8 cellular contexts compared by ENCODE assay signal in the genomic region with DNA sequence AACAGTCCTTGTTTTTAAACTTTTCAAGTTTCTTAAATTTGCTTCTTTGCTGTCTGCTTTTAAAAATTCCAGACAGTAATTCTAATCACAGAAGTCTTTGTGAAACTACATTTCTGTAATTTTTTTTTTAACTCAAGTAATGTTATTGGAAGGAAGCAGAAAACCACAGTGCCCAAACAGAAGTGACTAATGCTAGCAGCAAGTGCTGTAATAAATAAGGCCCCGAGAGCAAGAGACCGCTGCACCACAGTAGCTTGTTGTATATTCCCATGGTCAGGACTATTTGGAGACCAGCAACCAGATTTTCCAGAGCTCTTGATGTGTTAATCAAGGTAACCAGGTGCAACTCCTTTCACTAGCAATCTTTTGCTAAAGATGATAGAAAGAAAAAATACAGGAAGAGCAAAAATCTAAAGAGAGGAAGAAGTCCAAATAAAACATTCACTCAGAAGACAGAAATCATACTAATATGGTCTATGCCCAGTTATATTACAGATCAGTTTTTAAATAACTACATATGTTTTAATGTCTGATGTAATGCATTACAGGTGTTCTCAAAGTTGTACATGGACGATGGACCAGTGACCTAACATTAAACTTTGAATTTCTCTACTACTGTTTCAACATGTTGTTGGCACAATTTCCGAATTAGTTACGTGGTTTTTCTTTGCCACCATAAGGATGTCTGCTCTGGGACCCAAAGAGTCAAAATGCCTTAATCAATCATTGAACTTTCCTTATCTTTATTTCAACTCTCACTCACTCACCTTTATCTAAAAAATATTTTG. TPM values are rescaled to one million over a fixed set of nuclear protein-coding genes. Genes with fewer than 3 reads are reported as not detected.
DNase-seq lines count a peak whose midpoint lies in the region; ATAC-seq and TF ChIP-seq lines count a peak whose summit lies in the region.

No MANE protein-coding gene starts in this region.

- peak; percentile 78 for DNase-seq in BJ (ENCODE audit: low read depth)
- peak; percentile 96 for DNase-seq in M059J (ENCODE audit: low read depth)
- peak; percentile 31 for DNase-seq in epidermal melanocyte (ENCODE audit: insufficient read length, low spot score)
- no peak for DNase-seq in WERI-Rb-1
- DNase-seq in NCI-H2107 treated with DMSO at 0.1 percent for 48 hours (lab: John Stamatoyannopoulos, UW; ENCODE audit: unreplicated experiment): no peak
- no peak for DNase-seq in NCI-H128 (lab: John Stamatoyannopoulos, UW; ENCODE audit: unreplicated experiment)
- DNase-seq in middle frontal gyrus (ENCODE audit: extremely low spot score, low spot score): no peak

- H3K36me3 ChIP-seq in BJ (ENCODE audit: control insufficient read depth, insufficient read depth, low read length) (no peaks in the 10 kb centered on the region), WERI-Rb-1 (no peaks in the 10 kb centered on the region)

- ATAC-seq in GM21381 (IDR thresholded peaks at IDR 0.05; ENCODE audit: unreplicated experiment): peak; percentile 72

- POLR2A ChIA-PET in BJ (lab: Charles Lee): interaction anchor here (0.6 to 1.0 kb wide), 2 partner anchors 36 to 1568 kb away, joined by 3 to 4 read pairs; a partner anchor contains a TSS

- H3K27me3 ChIP-seq in BJ (ENCODE audit: control insufficient read depth, insufficient read depth, low read length) (no peaks in the 10 kb centered on the region), WERI-Rb-1 (ENCODE audit: insufficient read depth, low read depth, severe bottlenecking) (no peaks in the 10 kb centered on the region)

- H3K9me3 ChIP-seq in WERI-Rb-1 (ENCODE audit: severe bottlenecking): no peaks in the 10 kb centered on the region

- H3K27ac ChIP-seq in WERI-Rb-1: no peak overlapping the region

- no peak overlapping the region for H3K4me3 ChIP-seq in BJ (ENCODE audit: low read depth, low read length)
- no peak overlapping the region for H3K4me3 ChIP-seq in WERI-Rb-1 (ENCODE audit: low read depth, low read length)

- TF ChIP-seq CTCF in BJ (IDR thresholded peaks at IDR 0.05; ENCODE audit: insufficient read depth, low read depth, low read length) (no peak), WERI-Rb-1 (IDR thresholded peaks at IDR 0.05; ENCODE audit: low read depth, low read length) (no peak)

- CTCF ChIA-PET in BJ (lab: Yijun Ruan, JAX): interaction anchor here (0.5 to 1.3 kb wide), 3 partner anchors 17 to 90 kb away, joined by 3 to 5 read pairs (median 3); no protein-coding TSS in a partner anchor

RNA-seq across cellular contexts. Expression of a gene that starts 36.4 kb away (rescaled TPM):
- polyA plus RNA-seq in BJ (2011; rRNA removed): 94.5 and 119 TPM in 2 replicates
- 84.5 and 106 TPM in 2 replicates for polyA minus RNA-seq in BJ (2011; rRNA and poly(A)+ RNA removed)
- total RNA-seq in M059J (2014; rRNA removed; shearing (Covaris generic)): 25.0 and 36.4 TPM in 2 replicates

Comparison
In these comparisons a context has a peak if more than half of its experiments do, and no peak if none do; other contexts are left out.
1. DNase-seq: peak in BJ (single experiment), M059J (single experiment) and epidermal melanocyte (single experiment); none in WERI-Rb-1 (single experiment), NCI-H2107 treated with DMSO at 0.1 percent for 48 hours (single experiment), NCI-H128 (single experiment) and middle frontal gyrus (single experiment).